ENCODE assay signal across 28 cellular contexts in genomic region chr19:42389899-42390298, GRCh38. TPM values are rescaled to one million over a fixed set of nuclear protein-coding genes. Genes with fewer than 3 reads are reported as not detected.
"Had no signal": no experiment of that assay in that cellular context is flagged by ENCODE, and none has a peak within 500 bp of the region (broad histone marks: within the 10 kb centered on the region; RNA-seq: fewer than 3 reads in every experiment).

Gene CNFN, minus strand, starts transcription at chr19:42390297. Its CDS starts 1,260 bp downstream, at chr19:42389037.

- H3K36me3 Mint-ChIP-seq: activated naive CD8-positive, alpha-beta T cell treated with anti-CD3 and anti-CD28 coated beads for 36 hours had no signal

- H3K4me3 Mint-ChIP-seq: activated B cell treated with CpG ODN at 0.5 μM for 24 hours; activated CD4-positive, alpha-beta T cell treated with anti-CD3 and anti-CD28 coated beads for 36 hours; activated naive CD8-positive, alpha-beta T cell treated with anti-CD3 and anti-CD28 coated beads for 36 hours; activated T-cell treated with anti-CD3 and anti-CD28 coated beads, Interleukin-2, amount 50 U/mL, for 4 hours; dendritic cell treated with granulocyte-macrophage colony-stimulating factor and Interleukin-4, amounts not matched to agents 40 ng/mL and 50 ng/mL, for 4 days had no signal

- H3K9me3 ChIP-seq: esophagus muscularis mucosa, gastroesophageal sphincter, right lobe of liver, tibial artery had no signal

- ATAC-seq: activated CD4-positive, alpha-beta T cell treated with anti-CD3 and anti-CD28 coated beads for 36 hours; activated T-cell treated with anti-CD3 and anti-CD28 coated beads, Interleukin-2, amount 50 U/mL, for 4 hours; gastroesophageal sphincter; left ventricle myocardium superior had no signal

- H3K36me3 ChIP-seq: esophagus muscularis mucosa, gastroesophageal sphincter, right lobe of liver, tibial artery had no signal

- H3K27ac Mint-ChIP-seq: activated B cell treated with CpG ODN at 0.5 μM for 24 hours; activated CD4-positive, alpha-beta T cell treated with anti-CD3 and anti-CD28 coated beads for 36 hours; activated naive CD8-positive, alpha-beta T cell treated with anti-CD3 and anti-CD28 coated beads for 36 hours; activated T-helper 2 cell treated with anti-CD3 and anti-CD28 coated beads, Interferon-gamma antibody, Interleukin-2, Interleukin-4, amounts not matched to agents 10 μg/mL and 5 μg/mL and 100 μg/mL, durations not matched to agents 14 hours and 24 hours and 36 hours; dendritic cell treated with granulocyte-macrophage colony-stimulating factor and Interleukin-4, amounts not matched to agents 40 ng/mL and 50 ng/mL, for 4 days had no signal

- H3K27ac ChIP-seq: esophagus muscularis mucosa, gastroesophageal sphincter, right lobe of liver, tibial artery had no signal

- H3K4me1 ChIP-seq: right lobe of liver had no signal

- H3K4me3 ChIP-seq: esophagus muscularis mucosa, gastroesophageal sphincter, right lobe of liver, tibial artery had no signal

- DNase-seq: activated B cell treated with CpG ODN at 0.5 μM for 24 hours; activated CD4-positive, alpha-beta T cell treated with anti-CD3 and anti-CD28 coated beads for 36 hours; activated CD4-positive, alpha-beta T cell treated with anti-CD3 and anti-CD28 coated beads, Interleukin-2, amount 50 U/mL, for 4 hours; activated CD8-positive, alpha-beta memory T cell treated with anti-CD3 and anti-CD28 coated beads for 24 hours; activated CD8-positive, alpha-beta memory T cell treated with anti-CD3 and anti-CD28 coated beads, Interleukin-2, amount 50 U/mL, for 4 hours; activated naive CD4-positive, alpha-beta T cell treated with Interleukin-2 at 50 U/mL for 16 hours; activated naive CD8-positive, alpha-beta T cell treated with anti-CD3 and anti-CD28 coated beads for 36 hours; activated T-cell treated with anti-CD3 and anti-CD28 coated beads, Interleukin-2, amount 50 U/mL, for 4 hours; amniotic stem cell; effector CD4-positive, alpha-beta T cell; hypothalamus; left ventricle myocardium superior; midbrain; right lobe of liver; small intestine; stimulated activated CD4-positive, alpha-beta T cell treated with anti-CD3 and anti-CD28 coated beads, Interleukin-15, amount 100 ng/mL, for 24 hours; stimulated activated CD8-positive, alpha-beta memory T cell treated with anti-CD3 and anti-CD28 coated beads, Interleukin-4, amount 100 ng/mL, for 48 hours; stimulated activated naive CD4-positive, alpha-beta T cell; T-helper 1 cell; T-helper 9 cell; tibial artery had no signal

- H3K27me3 ChIP-seq: right lobe of liver had no signal

RNA-seq across cellular contexts. Expression of gene CNFN, which starts in this region (rescaled TPM):
- total RNA-seq: activated CD4-positive, alpha-beta T cell treated with anti-CD3 and anti-CD28 coated beads for 36 hours; activated naive CD8-positive, alpha-beta T cell treated with anti-CD3 and anti-CD28 coated beads for 36 hours; activated T-cell treated with anti-CD3 and anti-CD28 coated beads, Interleukin-2, amount 50 U/mL, for 4 hours; activated T-helper 2 cell treated with anti-CD3 and anti-CD28 coated beads, Interferon-gamma antibody, Interleukin-2, Interleukin-4, amounts not matched to agents 10 μg/mL and 5 μg/mL and 100 μg/mL, durations not matched to agents 14 hours and 24 hours and 36 hours; cerebellum; myocyte; omental fat pad; right lobe of liver had no signal
